In genomic region chr11:71447791-71448256, GRCh38 we compare ENCODE assay signal across 8 cellular contexts. TPM values are rescaled to one million over a fixed set of nuclear protein-coding genes. Genes with fewer than 3 reads are reported as not detected.
A peak's percentile ranks its signal among the peaks of the same experiment; 100 is the strongest.
DNase-seq lines count a peak whose midpoint lies in the region; TF ChIP-seq lines count a peak whose summit lies in the region.

No MANE protein-coding gene starts in this region.

- intact Hi-C loops in testis (cut with DNase I; ENCODE audit: low total_unique reads) = no loop called here

- peak overlapping the region in 2 of 3 donors; percentile 71 to 83 for H3K27ac Mint-ChIP-seq in IgD-negative memory B cell
- H3K27ac Mint-ChIP-seq in activated CD4-positive, alpha-beta T cell treated with anti-CD3 and anti-CD28 coated beads, Interleukin-2, amount 10 ng/mL, durations not matched to agents 7 days and 5 days = peak overlapping the region; percentile 84

- DNase-seq in GM03348 (ENCODE audit: low spot score) (peak; percentile 56), testis (no peak), epidermal melanocyte (ENCODE audit: insufficient read length, low spot score) (no peak)
- DNase-seq in activated CD4-positive, alpha-beta T cell treated with anti-CD3 and anti-CD28 coated beads, Interleukin-2, amount 10 ng/mL, durations not matched to agents 7 days and 5 days = peak; percentile 49
- peak; percentile 44 for DNase-seq in effector CD8-positive, alpha-beta T cell (lab: John Stamatoyannopoulos, UW)
- no peak for DNase-seq in central memory CD4-positive, alpha-beta T cell

- H3K4me1 ChIP-seq in mononuclear cell (ENCODE audit: insufficient read depth, low read length) (peaks cover 37% of the 10 kb centered on the region), testis (peaks cover 14% of the 10 kb centered on the region)

- peaks cover 3 to 6% (median 3%) of the 10 kb centered on the region in 3 donors for H3K9me3 Mint-ChIP-seq in IgD-negative memory B cell
- peaks cover 9% of the 10 kb centered on the region for H3K9me3 Mint-ChIP-seq in activated CD4-positive, alpha-beta T cell treated with anti-CD3 and anti-CD28 coated beads, Interleukin-2, amount 10 ng/mL, durations not matched to agents 7 days and 5 days

- CTCF ChIA-PET in activated CD4-positive, alpha-beta T cell treated with anti-CD3 and anti-CD28 coated beads, Interleukin-2, amount 10 ng/mL, durations not matched to agents 7 days and 5 days (lab: Charles Lee) = interaction anchor here (1.3 kb wide), 1 partner anchor 10 kb away, joined by 3 read pairs; no protein-coding TSS in a partner anchor

- peak overlapping the region; percentile 71 to 86 for H3K27ac ChIP-seq in testis

- no peaks in the 10 kb centered on the region for H3K27me3 Mint-ChIP-seq in IgD-negative memory B cell
- no peaks in the 10 kb centered on the region for H3K27me3 Mint-ChIP-seq in activated CD4-positive, alpha-beta T cell treated with anti-CD3 and anti-CD28 coated beads, Interleukin-2, amount 10 ng/mL, durations not matched to agents 7 days and 5 days

- peak overlapping the region; percentile 91 to 99 (median 94) for H3K4me3 Mint-ChIP-seq in IgD-negative memory B cell
- H3K4me3 Mint-ChIP-seq in activated CD4-positive, alpha-beta T cell treated with anti-CD3 and anti-CD28 coated beads, Interleukin-2, amount 10 ng/mL, durations not matched to agents 7 days and 5 days = peak overlapping the region; percentile 88

- H3K36me3 ChIP-seq in testis (ENCODE audit: low read depth, missing control alignments) = no peaks in the 10 kb centered on the region

- H3K36me3 Mint-ChIP-seq in IgD-negative memory B cell = peaks cover 9% of the 10 kb centered on the region
- H3K36me3 Mint-ChIP-seq in activated CD4-positive, alpha-beta T cell treated with anti-CD3 and anti-CD28 coated beads, Interleukin-2, amount 10 ng/mL, durations not matched to agents 7 days and 5 days (ENCODE audit: low read depth) = peaks cover 30% of the 10 kb centered on the region

- H3K27me3 ChIP-seq in mononuclear cell (ENCODE audit: insufficient read depth, low read length) (no peaks in the 10 kb centered on the region), testis (no peaks in the 10 kb centered on the region)

- peaks cover 21 to 29% (median 27%) of the 10 kb centered on the region in 3 donors for H3K4me1 Mint-ChIP-seq in IgD-negative memory B cell
- H3K4me1 Mint-ChIP-seq in activated CD4-positive, alpha-beta T cell treated with anti-CD3 and anti-CD28 coated beads, Interleukin-2, amount 10 ng/mL, durations not matched to agents 7 days and 5 days = peaks cover 52% of the 10 kb centered on the region

- POLR2A ChIA-PET in activated CD4-positive, alpha-beta T cell treated with anti-CD3 and anti-CD28 coated beads, Interleukin-2, amount 10 ng/mL, durations not matched to agents 7 days and 5 days (lab: Charles Lee) = no interaction called here

- no peak for TF ChIP-seq POLR2A in testis (IDR thresholded peaks at IDR 0.05)

- TF ChIP-seq CTCF in testis (IDR thresholded peaks at IDR 0.05) = no peak

- WGBS in testis, 2 donors = 0% methylated on average over 27 of the region's 31 CpGs; no CpG with 5 or more reads in 1 of the 2 donors

- H3K4me3 ChIP-seq in mononuclear cell (ENCODE audit: low read length) (peak overlapping the region; percentile 92), testis (peak overlapping the region; percentile 58 to 61)

- H3K9me3 ChIP-seq in mononuclear cell (ENCODE audit: low read depth, low read length) (peaks cover 8% of the 10 kb centered on the region), testis (no peaks in the 10 kb centered on the region)

RNA-seq across cellular contexts. Expression of gene DHCR7, which starts 0.4 kb away (rescaled TPM):
- polyA plus RNA-seq in IgD-negative memory B cell (16.6 TPM), testis (ENCODE audit: insufficient read depth, low read depth, low replicate concordance) (65.3 TPM)
- total RNA-seq in activated CD4-positive, alpha-beta T cell treated with anti-CD3 and anti-CD28 coated beads, Interleukin-2, amount 10 ng/mL, durations not matched to agents 7 days and 5 days = 10 to 100 TPM; 29.5 to 30.1 TPM
- total RNA-seq in mononuclear cell (5.4 TPM), testis (100 to 1,000 TPM in 1 of 2 donors, 10 to 100 TPM in 1; 54.2 to 101 TPM)

RNA-seq across cellular contexts. Expression of gene NADSYN1, which starts 5.2 kb away (rescaled TPM):
- polyA plus RNA-seq in IgD-negative memory B cell = 39.5 TPM
- 100 to 1,000 TPM; 120 to 127 TPM for total RNA-seq in activated CD4-positive, alpha-beta T cell treated with anti-CD3 and anti-CD28 coated beads, Interleukin-2, amount 10 ng/mL, durations not matched to agents 7 days and 5 days
- total RNA-seq in mononuclear cell = 79.4 TPM
- total RNA-seq in testis = 10 to 100 TPM; 75.7 to 91.2 TPM
- polyA plus RNA-seq in testis (ENCODE audit: insufficient read depth, low read depth, low replicate concordance) = 79.4 TPM

Comparison
In these comparisons a context has a peak if more than half of its experiments do, and no peak if none do; other contexts are left out.
1. DNase-seq: peak in GM03348 (single experiment), activated CD4-positive, alpha-beta T cell treated with anti-CD3 and anti-CD28 coated beads, Interleukin-2, amount 10 ng/mL, durations not matched to agents 7 days and 5 days (single experiment) and effector CD8-positive, alpha-beta T cell (single experiment); none in testis (single experiment), central memory CD4-positive, alpha-beta T cell (single experiment) and epidermal melanocyte (single experiment).